In genomic region chr2:188292446-188293239, GRCh38 we compare ENCODE assay signal across 9 cellular contexts. TPM values are rescaled to one million over a fixed set of nuclear protein-coding genes. Genes with fewer than 3 reads are reported as not detected.
DNase-seq lines count a peak whose midpoint lies in the region; ATAC-seq lines count a peak whose summit lies in the region.
"Had no signal": no experiment of that assay in that cellular context is flagged by ENCODE, and none has a peak within 500 bp of the region (broad histone marks: within the 10 kb centered on the region; RNA-seq: fewer than 3 reads in every experiment).

No MANE protein-coding gene starts in this region.

- no peak for ATAC-seq in GM21825 (IDR thresholded peaks at IDR 0.05; ENCODE audit: unreplicated experiment)

- peak overlapping the region; percentile 92 for H3K9ac ChIP-seq in skeletal muscle satellite cell (ENCODE audit: low read depth, low read length)

- H3K4me2 ChIP-seq in skeletal muscle satellite cell (ENCODE audit: low read length): peak overlapping the region; percentile 95

- no peaks in the 10 kb centered on the region for H3K27me3 ChIP-seq in skeletal muscle satellite cell (ENCODE audit: control insufficient read depth, insufficient read depth, low read length)

- no peaks in the 10 kb centered on the region for H3K36me3 ChIP-seq in skeletal muscle satellite cell (ENCODE audit: insufficient read depth, low read length)

- H3K9me3 ChIP-seq in iPS-18c (ENCODE audit: control insufficient read depth, insufficient read depth, low read length): no peaks in the 10 kb centered on the region
- no peaks in the 10 kb centered on the region for H3K9me3 ChIP-seq in skeletal muscle satellite cell (replicated peaks; ENCODE audit: low read length)

- H3K4me3 ChIP-seq in iPS-18c (ENCODE audit: insufficient read depth, low read depth, low read length) (peak overlapping the region; percentile 93), skeletal muscle satellite cell (ENCODE audit: low read length) (peak overlapping the region; percentile 94)

- H3K4me1 ChIP-seq in skeletal muscle satellite cell (ENCODE audit: control insufficient read depth, insufficient read depth, low read length): peaks cover 32% of the 10 kb centered on the region

- peak; percentile 54 for DNase-seq in GM04504 (ENCODE audit: low read depth)
- DNase-seq in NCI-H345 treated with DMSO at 0.1 percent for 48 hours (lab: John Stamatoyannopoulos, UW; ENCODE audit: unreplicated experiment): peak; percentile 78
- peak; percentile 66 for DNase-seq in brain pericyte (ENCODE audit: low read depth, low spot score)
- no peak for DNase-seq in COLO829 (ENCODE audit: low spot score)
- no peak for DNase-seq in stimulated activated CD4-positive, alpha-beta T cell treated with anti-CD3 and anti-CD28 coated beads, Interleukin-4, amount 100 ng/mL, for 4 hours

RNA-seq across cellular contexts. Expression of gene GULP1, which starts 1.0 kb away (rescaled TPM):
- total RNA-seq in skeletal muscle satellite cell (2012; rRNA removed): 21.0 and 21.4 TPM in 2 replicates
- total RNA-seq: T-helper 1 cell treated with Interleukin-12 subunit alpha and Interleukin-12 subunit beta and Interleukin-4 antibody, amounts not matched to agents 30 ng/mL and 1 ng/mL, for 36 hours had no signal

Comparison
In these comparisons a context has a peak if more than half of its experiments do, and no peak if none do; other contexts are left out.
1. DNase-seq: peak in GM04504 (single experiment), NCI-H345 treated with DMSO at 0.1 percent for 48 hours (single experiment) and brain pericyte (single experiment); none in COLO829 (single experiment) and stimulated activated CD4-positive, alpha-beta T cell treated with anti-CD3 and anti-CD28 coated beads, Interleukin-4, amount 100 ng/mL, for 4 hours (0 of 2).